9 cellular contexts compared by ENCODE assay signal in genomic region chr22:42073568-42074152, GRCh38. TPM values are rescaled to one million over a fixed set of nuclear protein-coding genes. Genes with fewer than 3 reads are reported as not detected.
DNase-seq lines count a peak whose midpoint lies in the region; ATAC-seq and TF ChIP-seq lines count a peak whose summit lies in the region.
"Had no signal": no experiment of that assay in that cellular context is flagged by ENCODE, and none has a peak within 500 bp of the region (broad histone marks: within the 10 kb centered on the region; RNA-seq: fewer than 3 reads in every experiment).

No MANE protein-coding gene starts in this region.

- TF ChIP-seq CTCF in cardiac fibroblast (IDR thresholded peaks at IDR 0.05; ENCODE audit: low read depth, low read length) (no peak), mesothelial cell of epicardium (IDR thresholded peaks at IDR 0.05; ENCODE audit: unreplicated experiment) (no peak), type B pancreatic cell (conservative IDR thresholded peaks at IDR 0.05) (no peak), PC-3 (conservative IDR thresholded peaks at IDR 0.05; ENCODE audit: low read depth, low read length) (no peak)

- H3K4me3 Mint-ChIP-seq in activated naive CD4-positive, alpha-beta T cell treated with anti-CD3 and anti-CD28 coated beads, Interleukin-2, amount 10 ng/mL, durations not matched to agents 7 days and 5 days = peak overlapping the region; percentile 64
- H3K4me3 Mint-ChIP-seq in mesothelial cell of epicardium (peak overlapping the region; percentile 47), type B pancreatic cell (peak overlapping the region; percentile 71)

- H3K9ac ChIP-seq in PC-3 (ENCODE audit: low read length) = no peak overlapping the region

- ATAC-seq in PC-3 = no peak

- no peak overlapping the region for H3K27ac ChIP-seq in PC-3 (ENCODE audit: low read length)

- no peaks in the 10 kb centered on the region for H3K9me2 ChIP-seq in PC-3 (replicated peaks; ENCODE audit: low read length)

- no TSS peak for BruUV-seq in PC-3 (replicated peaks; lab: Mats Ljungman, UMichigan)

- H3F3A ChIP-seq in PC-3 (ENCODE audit: low read length, unreplicated experiment) = no peaks in the 10 kb centered on the region

- POLR2A ChIA-PET in PC-3 (lab: Charles Lee; ENCODE audit: unreplicated experiment) = no interaction called here

- intact Hi-C loops in PC-3 (cut with micrococcal nuclease) = no loop called here

- peaks cover 56% of the 10 kb centered on the region for H3K4me1 Mint-ChIP-seq in activated naive CD4-positive, alpha-beta T cell treated with anti-CD3 and anti-CD28 coated beads, Interleukin-2, amount 10 ng/mL, durations not matched to agents 7 days and 5 days
- H3K4me1 Mint-ChIP-seq in mesothelial cell of epicardium (peaks cover 42% of the 10 kb centered on the region), type B pancreatic cell (ENCODE audit: unreplicated experiment) (peaks cover 28% of the 10 kb centered on the region)

- peaks cover 7% of the 10 kb centered on the region; the same call in 1 of the 2 replicates for H3K79me2 ChIP-seq in PC-3 (ENCODE audit: low read length)

- H3K27me3 Mint-ChIP-seq in activated naive CD4-positive, alpha-beta T cell treated with anti-CD3 and anti-CD28 coated beads, Interleukin-2, amount 10 ng/mL, durations not matched to agents 7 days and 5 days = no peaks in the 10 kb centered on the region
- no peaks in the 10 kb centered on the region for H3K27me3 Mint-ChIP-seq in mesothelial cell of epicardium (ENCODE audit: low read depth)
- no peaks in the 10 kb centered on the region for H3K27me3 Mint-ChIP-seq in type B pancreatic cell

- no peaks in the 10 kb centered on the region for H3K36me3 ChIP-seq in PC-3 (ENCODE audit: low read depth, low read length)

- CTCF ChIA-PET in activated naive CD4-positive, alpha-beta T cell treated with anti-CD3 and anti-CD28 coated beads, Interleukin-2, amount 10 ng/mL, durations not matched to agents 7 days and 5 days (lab: Charles Lee) = interaction anchor here (1.4 kb wide), 1 partner anchor 106 kb away, joined by 6 read pairs; no protein-coding TSS in a partner anchor
- CTCF ChIA-PET in PC-3 (lab: Charles Lee) = no interaction called here

- H3K4me3 ChIP-seq in cardiac fibroblast (replicated peaks in 1 of 2; ENCODE audit: low read depth in 2 of 2, low read length in 2 of 2) (peak overlapping the region; percentile 65 to 77), PC-3 (ENCODE audit: low read length) (no peak overlapping the region)

- H3K4me1 ChIP-seq in PC-3 (ENCODE audit: insufficient read depth, low read length) = peaks cover 14% of the 10 kb centered on the region

- peak overlapping the region; percentile 79 for H3K27ac Mint-ChIP-seq in activated naive CD4-positive, alpha-beta T cell treated with anti-CD3 and anti-CD28 coated beads, Interleukin-2, amount 10 ng/mL, durations not matched to agents 7 days and 5 days
- H3K27ac Mint-ChIP-seq in mesothelial cell of epicardium (peak overlapping the region; percentile 67), type B pancreatic cell (peak overlapping the region; percentile 54)

- DNase-seq in activated naive CD4-positive, alpha-beta T cell treated with anti-CD3 and anti-CD28 coated beads, Interleukin-2, amount 10 ng/mL, durations not matched to agents 7 days and 5 days = no peak
- DNase-seq in activated naive CD4-positive, alpha-beta T cell treated with anti-CD3 and anti-CD28 coated beads, Interleukin-2, amount 50 U/mL, for 16 hours = no peak
- DNase-seq in cardiac fibroblast (ENCODE audit: low read depth in 2 of 2) = no peak
- DNase-seq in mesothelial cell of epicardium (ENCODE audit: low spot score in 2 of 2, unreplicated experiment in 2 of 2) = no peak
- DNase-seq in type B pancreatic cell (ENCODE audit: extremely low spot score, unreplicated experiment) = no peak
- no peak for DNase-seq in PC-3
- no peak for DNase-seq in GM19240 (ENCODE audit: insufficient read length, low spot score)
- DNase-seq in midbrain (lab: John Stamatoyannopoulos, UW) = no peak
- DNase-seq: NCI-H1417 treated with DMSO at 0.1 percent for 48 hours had no signal

- no peaks in the 10 kb centered on the region for H3K27me3 ChIP-seq in PC-3 (ENCODE audit: low read length)

- no peaks in the 10 kb centered on the region for H4K20me1 ChIP-seq in PC-3 (ENCODE audit: low read length)

- H3K9me3 Mint-ChIP-seq in activated naive CD4-positive, alpha-beta T cell treated with anti-CD3 and anti-CD28 coated beads, Interleukin-2, amount 10 ng/mL, durations not matched to agents 7 days and 5 days = no peaks in the 10 kb centered on the region
- H3K9me3 Mint-ChIP-seq in mesothelial cell of epicardium (no peaks in the 10 kb centered on the region), type B pancreatic cell (no peaks in the 10 kb centered on the region)

- no peak overlapping the region for H3K4me2 ChIP-seq in PC-3 (ENCODE audit: low read length)

- no peak overlapping the region for H2AFZ ChIP-seq in PC-3 (ENCODE audit: low read length)

- no peaks in the 10 kb centered on the region for H3K9me3 ChIP-seq in PC-3 (ENCODE audit: low read length)

- H3K36me3 Mint-ChIP-seq in activated naive CD4-positive, alpha-beta T cell treated with anti-CD3 and anti-CD28 coated beads, Interleukin-2, amount 10 ng/mL, durations not matched to agents 7 days and 5 days = peaks cover 7% of the 10 kb centered on the region
- no peaks in the 10 kb centered on the region for H3K36me3 Mint-ChIP-seq in mesothelial cell of epicardium
- H3K36me3 Mint-ChIP-seq in type B pancreatic cell = no peaks in the 10 kb centered on the region

RNA-seq across cellular contexts. Expression of gene PHETA2, which starts 0.4 kb away (rescaled TPM):
- total RNA-seq in mesothelial cell of epicardium (7.8 to 8.3 TPM (median 8.1 TPM) in 3 replicates), type B pancreatic cell (ENCODE audit: low replicate concordance) (4.1 and 11.9 TPM in 2 replicates), PC-3 (2014; rRNA removed) (0.04 TPM in 1 of 2 replicates, not detected in the other)

RNA-seq across cellular contexts. Expression of gene NAGA, which starts 3.0 kb away (rescaled TPM):
- total RNA-seq in mesothelial cell of epicardium (19.4 to 20.7 TPM (median 19.5 TPM) in 3 replicates), type B pancreatic cell (ENCODE audit: low replicate concordance) (24.1 and 35.9 TPM in 2 replicates), PC-3 (2014; rRNA removed) (25.1 and 27.2 TPM in 2 replicates)

RNA-seq across cellular contexts. Expression of gene SMDT1, which starts 5.8 kb away (rescaled TPM):
- 71.0 to 87.4 TPM (median 78.9 TPM) in 3 replicates for total RNA-seq in mesothelial cell of epicardium
- 80.6 and 102 TPM in 2 replicates for total RNA-seq in type B pancreatic cell (ENCODE audit: low replicate concordance)
- 17.5 and 18.3 TPM in 2 replicates for total RNA-seq in PC-3 (2014; rRNA removed)

RNA-seq across cellular contexts. Expression of gene NDUFA6, which starts 16.9 kb away (rescaled TPM):
- total RNA-seq in mesothelial cell of epicardium (52.6 to 54.2 TPM (median 53.4 TPM) in 3 replicates), type B pancreatic cell (ENCODE audit: low replicate concordance) (93.9 and 109 TPM in 2 replicates), PC-3 (2014; rRNA removed) (91.5 and 118 TPM in 2 replicates)

RNA-seq across cellular contexts. Expression of gene CYP2D6, which starts 57.0 kb away (rescaled TPM):
- 6.3 to 7.2 TPM (median 6.4 TPM) in 3 replicates for total RNA-seq in mesothelial cell of epicardium
- 3.1 and 4.0 TPM in 2 replicates for total RNA-seq in type B pancreatic cell (ENCODE audit: low replicate concordance)
- 0.52 and 0.55 TPM in 2 replicates for total RNA-seq in PC-3 (2014; rRNA removed)
